ENCODE assay signal across 2 cellular contexts in the genomic region with DNA sequence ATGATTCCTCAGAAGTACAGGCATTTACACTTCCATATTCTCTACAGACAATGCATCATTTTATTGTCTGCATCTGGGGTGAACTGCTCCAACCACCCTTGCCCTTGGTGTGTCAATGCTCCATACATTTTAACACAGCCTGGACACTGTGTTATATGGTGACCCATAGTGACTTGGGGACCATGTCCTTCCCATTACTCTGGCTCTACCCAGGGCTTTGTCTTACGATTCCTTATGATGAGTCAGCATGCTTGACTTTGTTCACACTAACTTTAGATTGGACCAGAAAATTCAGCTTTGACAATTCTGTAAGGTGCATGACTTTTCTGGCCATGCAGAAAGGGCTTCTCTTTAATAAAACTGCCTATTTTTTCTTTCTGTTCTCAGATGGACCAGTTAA.
A peak's percentile ranks its signal among the peaks of the same experiment; 100 is the strongest.
TF ChIP-seq lines count a peak whose summit lies in the region.

No MANE protein-coding gene starts in this region.

TF ChIP-seq in A549, 52 proteins besides CTCF, POLR2A, EP300 and RAD21:
- TF ChIP-seq, protein P1, sequence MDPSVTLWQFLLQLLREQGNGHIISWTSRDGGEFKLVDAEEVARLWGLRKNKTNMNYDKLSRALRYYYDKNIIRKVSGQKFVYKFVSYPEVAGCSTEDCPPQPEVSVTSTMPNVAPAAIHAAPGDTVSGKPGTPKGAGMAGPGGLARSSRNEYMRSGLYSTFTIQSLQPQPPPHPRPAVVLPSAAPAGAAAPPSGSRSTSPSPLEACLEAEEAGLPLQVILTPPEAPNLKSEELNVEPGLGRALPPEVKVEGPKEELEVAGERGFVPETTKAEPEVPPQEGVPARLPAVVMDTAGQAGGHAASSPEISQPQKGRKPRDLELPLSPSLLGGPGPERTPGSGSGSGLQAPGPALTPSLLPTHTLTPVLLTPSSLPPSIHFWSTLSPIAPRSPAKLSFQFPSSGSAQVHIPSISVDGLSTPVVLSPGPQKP (IDR thresholded peaks at IDR 0.05; ENCODE audit: low read depth, low read length), result no peak
- TF ChIP-seq MAFK (IDR thresholded peaks at IDR 0.05; ENCODE audit: partially characterized antibody), result peak; percentile 85

TF ChIP-seq in K562, 482 proteins besides CTCF, POLR2A, EP300 and RAD21:
- TF ChIP-seq MAFK (IDR thresholded peaks at IDR 0.05; ENCODE audit: low read length), result peak; percentile 93
- TF ChIP-seq EHMT2 (IDR thresholded peaks at IDR 0.05), result peak; percentile 60
- TF ChIP-seq MAZ (CRISPR knock-in tag; conservative IDR thresholded peaks at IDR 0.05 in 1 of 2, IDR thresholded peaks at IDR 0.05 in 1 of 2), result no peak
- TF ChIP-seq ZNF23 (CRISPR knock-in tag; IDR thresholded peaks at IDR 0.05), result no peak
- no peak for TF ChIP-seq FOXM1 (IDR thresholded peaks at IDR 0.05; ENCODE audit: low read depth)
- TF ChIP-seq FOXM1 (CRISPR knock-in tag; IDR thresholded peaks at IDR 0.05; ENCODE audit: low read depth), result no peak
- TF ChIP-seq ZC3H11A (IDR thresholded peaks at IDR 0.05; ENCODE audit: low read depth, low read length), result no peak
- TF ChIP-seq ZNF316 (IDR thresholded peaks at IDR 0.05), result peak; percentile 99
- TF ChIP-seq C11orf30 (IDR thresholded peaks at IDR 0.05; ENCODE audit: low read depth), result peak; percentile 97
- TF ChIP-seq YY1 (IDR thresholded peaks at IDR 0.05; ENCODE audit: borderline replicate concordance in 1 of 3, control insufficient read depth in 1 of 3, extremely low read depth in 1 of 3, insufficient read depth in 3 of 3, insufficient read length in 1 of 3, insufficient replicate concordance in 2 of 3, low read depth in 1 of 3, low read length in 2 of 3), result no peak
- TF ChIP-seq NFE2 (IDR thresholded peaks at IDR 0.05; ENCODE audit: low read depth), result peak; percentile 81
- TF ChIP-seq JUND (IDR thresholded peaks at IDR 0.05; ENCODE audit: borderline replicate concordance, low read depth, low read length), result peak; percentile 24; the same call in 1 of the 2 replicates
- TF ChIP-seq JUND (tag; IDR thresholded peaks at IDR 0.05; ENCODE audit: borderline replicate concordance, low read depth, low read length), result peak; percentile 57; the same call in 1 of the 3 replicates
- peak; percentile 92 for TF ChIP-seq MAFF (IDR thresholded peaks at IDR 0.05; ENCODE audit: low read length)
- peak; percentile 94 for TF ChIP-seq MAFG (tag; conservative IDR thresholded peaks at IDR 0.05)
